9 cellular contexts compared by ENCODE assay signal in the genomic region with DNA sequence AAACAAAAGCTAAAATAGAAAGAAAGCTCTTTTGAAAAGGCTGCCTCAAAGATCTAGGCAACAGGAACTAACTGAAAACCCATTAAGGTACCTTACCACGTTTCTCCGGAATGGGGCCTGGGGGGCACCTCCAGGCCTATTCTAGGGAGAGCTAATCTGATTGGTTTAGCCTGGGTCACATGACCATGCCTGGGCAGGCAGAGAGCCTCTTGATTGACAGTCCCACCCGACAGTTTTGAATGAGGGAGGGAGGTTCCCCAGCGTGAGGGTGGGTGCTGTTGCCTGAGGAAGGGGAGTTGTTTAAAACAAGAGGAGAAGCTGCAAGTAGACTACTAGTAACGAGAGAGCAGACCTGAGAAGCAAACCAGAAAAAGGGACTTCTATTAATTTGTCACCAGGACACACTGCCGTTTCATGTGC.
DNase-seq lines count a peak whose midpoint lies in the region; ATAC-seq and TF ChIP-seq lines count a peak whose summit lies in the region.
"Had no signal": no experiment of that assay in that cellular context is flagged by ENCODE, and none has a peak within 500 bp of the region (broad histone marks: within the 10 kb centered on the region; RNA-seq: fewer than 3 reads in every experiment).

No MANE protein-coding gene starts in this region.

- DNase-seq in activated naive CD4-positive, alpha-beta T cell treated with anti-CD3 and anti-CD28 coated beads, Interleukin-2, amount 50 U/mL, for 72 hours (ENCODE audit: low spot score in 2 of 2), result no peak
- no peak for DNase-seq in activated naive CD4-positive, alpha-beta T cell treated with anti-CD3 and anti-CD28 coated beads, Interleukin-2, amount 50 U/mL, for 16 hours
- peak; percentile 41 for DNase-seq in NB4 (ENCODE audit: low read depth)
- peak; percentile 51 to 60 for DNase-seq in erythroblast (lab: John Stamatoyannopoulos, UW)
- peak; percentile 80 for DNase-seq in testis
- no peak for DNase-seq in NCI-H510A (lab: John Stamatoyannopoulos, UW)

- peak; percentile 59 to 72 for ATAC-seq in activated naive CD4-positive, alpha-beta T cell treated with anti-CD3 and anti-CD28 coated beads, Interleukin-2, amount 50 U/mL, for 72 hours
- no peak for ATAC-seq in GM21423 (IDR thresholded peaks at IDR 0.05; ENCODE audit: unreplicated experiment)
- ATAC-seq in GM19455 (IDR thresholded peaks at IDR 0.05; ENCODE audit: unreplicated experiment), result no peak

- H3K4me1 ChIP-seq in testis, result no peaks in the 10 kb centered on the region

- H3K4me3 ChIP-seq in NB4 (ENCODE audit: low read depth, low read length), result no peak overlapping the region
- H3K4me3 ChIP-seq in testis, result peak overlapping the region in 1 of 2 donors; percentile 21
- H3K4me3 ChIP-seq: tibial artery had no signal

- TF ChIP-seq CTCF in NB4 (IDR thresholded peaks at IDR 0.05; ENCODE audit: low read depth, low read length), result no peak
- TF ChIP-seq CTCF in testis (IDR thresholded peaks at IDR 0.05), result no peak

- 19 to 27% methylated on average over 6 of the region's 6 CpGs for WGBS in testis, 2 donors

- H3K27ac Mint-ChIP-seq in activated naive CD4-positive, alpha-beta T cell treated with anti-CD3 and anti-CD28 coated beads, Interleukin-2, amount 50 U/mL, for 72 hours, result no peak overlapping the region

- no peaks in the 10 kb centered on the region for H3K9me3 Mint-ChIP-seq in activated naive CD4-positive, alpha-beta T cell treated with anti-CD3 and anti-CD28 coated beads, Interleukin-2, amount 50 U/mL, for 72 hours

- H3K36me3 Mint-ChIP-seq in activated naive CD4-positive, alpha-beta T cell treated with anti-CD3 and anti-CD28 coated beads, Interleukin-2, amount 50 U/mL, for 72 hours, result no peaks in the 10 kb centered on the region

- H3K27me3 ChIP-seq in testis, result no peaks in the 10 kb centered on the region

- no peaks in the 10 kb centered on the region for H3K9me3 ChIP-seq in testis
- H3K9me3 ChIP-seq: tibial artery had no signal

- H3K27ac ChIP-seq in testis, result no peak overlapping the region
- H3K27ac ChIP-seq: tibial artery had no signal

- intact Hi-C loops in testis (cut with DNase I; ENCODE audit: low total_unique reads), result no loop called here

- H3K36me3 ChIP-seq in testis (ENCODE audit: low read depth, missing control alignments), result no peaks in the 10 kb centered on the region
- H3K36me3 ChIP-seq: tibial artery had no signal

- TF ChIP-seq POLR2A in NB4 (IDR thresholded peaks at IDR 0.05; ENCODE audit: extremely low read depth, insufficient read length), result no peak
- TF ChIP-seq POLR2A in erythroblast (IDR thresholded peaks at IDR 0.05; ENCODE audit: low read length), result no peak
- TF ChIP-seq POLR2A in testis (IDR thresholded peaks at IDR 0.05), result no peak

Comparison
In these comparisons a context has a peak if more than half of its experiments do, and no peak if none do; other contexts are left out.
1. ATAC-seq: peak in activated naive CD4-positive, alpha-beta T cell treated with anti-CD3 and anti-CD28 coated beads, Interleukin-2, amount 50 U/mL, for 72 hours (2 of 2); none in GM21423 (single experiment) and GM19455 (single experiment).
2. DNase-seq: peak in NB4 (single experiment), erythroblast (2 of 2) and testis (single experiment); none in activated naive CD4-positive, alpha-beta T cell treated with anti-CD3 and anti-CD28 coated beads, Interleukin-2, amount 50 U/mL, for 72 hours (0 of 2), activated naive CD4-positive, alpha-beta T cell treated with anti-CD3 and anti-CD28 coated beads, Interleukin-2, amount 50 U/mL, for 16 hours (single experiment) and NCI-H510A (single experiment).